ENCODE assay signal across 7 cellular contexts in the genomic region with DNA sequence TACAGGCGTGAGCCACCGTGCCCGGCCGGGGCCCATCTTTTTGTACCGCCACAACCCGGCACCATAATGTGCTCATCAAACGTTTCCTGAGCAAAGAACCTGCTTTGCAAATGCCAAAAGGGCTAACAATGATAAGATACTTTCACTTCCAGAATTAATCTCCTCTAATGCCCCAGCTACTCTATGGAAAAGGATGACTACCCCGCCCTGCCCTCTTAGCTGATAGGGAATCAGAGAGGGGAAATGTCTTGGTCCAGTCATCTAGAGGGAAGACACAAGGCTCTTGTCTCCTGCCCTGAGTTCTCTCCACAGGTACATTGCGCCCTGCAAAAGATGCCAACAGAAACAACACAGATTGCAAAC. TPM values are rescaled to one million over a fixed set of nuclear protein-coding genes. Genes with fewer than 3 reads are reported as not detected.
A peak's percentile ranks its signal among the peaks of the same experiment; 100 is the strongest.
DNase-seq lines count a peak whose midpoint lies in the region; ATAC-seq and TF ChIP-seq lines count a peak whose summit lies in the region.

No MANE protein-coding gene starts in this region.

- DNase-seq in esophagus squamous epithelium (lab: John Stamatoyannopoulos, UW) (no peak), gastrocnemius medialis (no peak), NCI-H187 (lab: John Stamatoyannopoulos, UW) (no peak), sciatic nerve (ENCODE audit: low spot score) (no peak)

- TF ChIP-seq CTCF in OCI-LY3 (IDR thresholded peaks at IDR 0.05; ENCODE audit: low read depth, low read length) (no peak), esophagus squamous epithelium (IDR thresholded peaks at IDR 0.05) (no peak), gastrocnemius medialis (IDR thresholded peaks at IDR 0.05 in 4 of 5, conservative IDR thresholded peaks at IDR 0.05 in 1 of 5) (no peak)

- H3K9ac ChIP-seq in OCI-LY3 (ENCODE audit: low read length), result peak overlapping the region; percentile 66

- H3K36me3 ChIP-seq in OCI-LY3 (replicated peaks; ENCODE audit: low read depth, low read length) (no peaks in the 10 kb centered on the region), esophagus squamous epithelium (no peaks in the 10 kb centered on the region), gastrocnemius medialis (no peaks in the 10 kb centered on the region)

- in situ Hi-C loops in gastrocnemius medialis (cut with MboI; ENCODE audit: low sequenced_read_pairs in 4 of 4), result no loop called here

- intact Hi-C loops in esophagus squamous epithelium (cut with DNase I), result loop anchor here (5.0 kb wide), 1 partner anchor 216 kb away; no protein-coding TSS in a partner anchor
- intact Hi-C loops in gastrocnemius medialis (cut with DNase I; ENCODE audit: low total_unique reads), result no loop called here
- intact Hi-C loops in sciatic nerve (cut with DNase I), result no loop called here

- H3K27me3 ChIP-seq in OCI-LY3 (ENCODE audit: low read depth, low read length) (no peaks in the 10 kb centered on the region), esophagus squamous epithelium (no peaks in the 10 kb centered on the region), gastrocnemius medialis (no peaks in the 10 kb centered on the region)

- WGBS in esophagus squamous epithelium, 2 donors, result 51% methylated on average over 9 of the region's 9 CpGs; no CpG with 5 or more reads in 1 of the 2 donors

- ATAC-seq in GM18907 (IDR thresholded peaks at IDR 0.05; ENCODE audit: unreplicated experiment) (peak; percentile 17), gastrocnemius medialis (no peak), HG03280 (IDR thresholded peaks at IDR 0.05; ENCODE audit: unreplicated experiment) (no peak), sciatic nerve (no peak)

- H2AFZ ChIP-seq in OCI-LY3 (ENCODE audit: low read depth, low read length), result peak overlapping the region; percentile 89

- H3K4me2 ChIP-seq in OCI-LY3 (ENCODE audit: low read length), result peak overlapping the region; percentile 86

- H3K9me3 ChIP-seq in OCI-LY3 (ENCODE audit: insufficient read depth, low read length), result no peaks in the 10 kb centered on the region
- H3K9me3 ChIP-seq in esophagus squamous epithelium, result no peaks in the 10 kb centered on the region
- H3K9me3 ChIP-seq in gastrocnemius medialis, result no peaks in the 10 kb centered on the region

- H3K79me2 ChIP-seq in OCI-LY3 (ENCODE audit: low read length), result no peaks in the 10 kb centered on the region

- H3K4me1 ChIP-seq in OCI-LY3 (ENCODE audit: low read length), result peaks cover 24% of the 10 kb centered on the region
- peaks cover 6 to 35% (median 16%) of the 10 kb centered on the region in 3 donors for H3K4me1 ChIP-seq in esophagus squamous epithelium
- H3K4me1 ChIP-seq in gastrocnemius medialis, result peaks cover 4 to 7% of the 10 kb centered on the region in 2 donors

- peak overlapping the region; percentile 86 for H3K4me3 ChIP-seq in OCI-LY3 (ENCODE audit: low read length)
- H3K4me3 ChIP-seq in esophagus squamous epithelium, result peak overlapping the region; percentile 64 to 87 (median 76)
- H3K4me3 ChIP-seq in gastrocnemius medialis, result peak overlapping the region; percentile 78 to 94 (median 90)

- no peak for TF ChIP-seq POLR2A in esophagus squamous epithelium (IDR thresholded peaks at IDR 0.05)
- no peak for TF ChIP-seq POLR2A in gastrocnemius medialis (IDR thresholded peaks at IDR 0.05)

- H3K27ac ChIP-seq in OCI-LY3 (ENCODE audit: low read length), result peak overlapping the region; percentile 30
- peak overlapping the region; percentile 78 to 84 (median 80) for H3K27ac ChIP-seq in esophagus squamous epithelium
- peak overlapping the region in 3 of 4 donors; percentile 33 to 75 (median 55) for H3K27ac ChIP-seq in gastrocnemius medialis

- H4K20me1 ChIP-seq in OCI-LY3 (ENCODE audit: insufficient read depth, low read length), result no peaks in the 10 kb centered on the region

RNA-seq across cellular contexts. Expression of a gene that starts 0.6 kb away (rescaled TPM):
- total RNA-seq in esophagus squamous epithelium (1 to 10 TPM; 1.8 to 7.2 (median 3.4) TPM), gastrocnemius medialis (1 to 10 TPM; 1.3 to 2.0 (median 1.8) TPM), sciatic nerve (9.1 TPM)

RNA-seq across cellular contexts. Expression of a gene that starts 22.0 kb away (rescaled TPM):
- total RNA-seq in esophagus squamous epithelium, result 10 to 100 TPM in 3 of 4 donors, 1 to 10 TPM in 1; 6.1 to 15.6 (median 13.5) TPM
- total RNA-seq in gastrocnemius medialis, result not detected
- total RNA-seq in sciatic nerve, result not detected

RNA-seq across cellular contexts. Expression of a gene that starts 54.6 kb away (rescaled TPM):
- total RNA-seq in esophagus squamous epithelium (10 to 100 TPM; 17.1 to 26.7 (median 22.1) TPM), gastrocnemius medialis (10 to 100 TPM; 18.2 to 33.7 (median 31.1) TPM), sciatic nerve (11.5 TPM)

Comparison
In these comparisons a context has a peak if more than half of its experiments do, and no peak if none do; other contexts are left out.
1. H3K27ac ChIP-seq: peak in every context shown above with its lines; median percentile 80 in esophagus squamous epithelium; 55 in gastrocnemius medialis; 30 in OCI-LY3.